ENCODE assay signal across 23 cellular contexts in genomic region chr17:2364132-2365116, GRCh38. TPM values are rescaled to one million over a fixed set of nuclear protein-coding genes. Genes with fewer than 3 reads are reported as not detected.
DNase-seq lines count a peak whose midpoint lies in the region; ATAC-seq and TF ChIP-seq lines count a peak whose summit lies in the region.
"Had no signal": no experiment of that assay in that cellular context is flagged by ENCODE, and none has a peak within 500 bp of the region (broad histone marks: within the 10 kb centered on the region; RNA-seq: fewer than 3 reads in every experiment).

No MANE protein-coding gene starts in this region.

- no peak overlapping the region for H2AFZ ChIP-seq in MM.1S (ENCODE audit: low read length)
- H2AFZ ChIP-seq: GM23248, hepatocyte had no signal

- no peaks in the 10 kb centered on the region for H3K27me3 ChIP-seq in right atrium auricular region
- no peaks in the 10 kb centered on the region for H3K27me3 ChIP-seq in heart left ventricle
- H3K27me3 ChIP-seq in MM.1S (replicated peaks; ENCODE audit: insufficient read depth, low read length), result no peaks in the 10 kb centered on the region
- H3K27me3 ChIP-seq: hepatocyte had no signal

- intact Hi-C loops in Right ventricle myocardium inferior (cut with DNase I), result no loop called here
- intact Hi-C loops in heart left ventricle (cut with DNase I), result no loop called here
- intact Hi-C loops in activated CD4-positive, alpha-beta T cell treated with anti-CD3 and anti-CD28 coated beads, Interleukin-2, amount 10 ng/mL, durations not matched to agents 24 days and 14 days (cut with micrococcal nuclease), result no loop called here

- no peaks in the 10 kb centered on the region for H3K9me3 Mint-ChIP-seq in activated T-helper 17 cell treated with anti-CD3 and anti-CD28 coated beads, Interleukin-2, amount 50 U/mL, for 72 hours
- no peaks in the 10 kb centered on the region for H3K9me3 Mint-ChIP-seq in activated CD4-positive, alpha-beta T cell treated with anti-CD3 and anti-CD28 coated beads, Interleukin-2, amount 10 ng/mL, durations not matched to agents 24 days and 14 days
- H3K9me3 Mint-ChIP-seq: activated T-cell treated with anti-CD3 and anti-CD28 coated beads, Interleukin-2, amount 50 U/mL, for 72 hours; CD8-positive, alpha-beta memory T cell; HFFc6; nephron progenitor cell; type B pancreatic cell had no signal

- H3K9me3 ChIP-seq in right atrium auricular region, result no peaks in the 10 kb centered on the region
- H3K9me3 ChIP-seq in heart left ventricle, result no peaks in the 10 kb centered on the region
- H3K9me3 ChIP-seq in MM.1S (replicated peaks; ENCODE audit: insufficient read depth, low read length), result no peaks in the 10 kb centered on the region

- H3K4me1 ChIP-seq in right atrium auricular region (peaks cover 0 to 38% of the 10 kb centered on the region in 2 donors), heart left ventricle (peaks cover 3 to 55% (median 25%) of the 10 kb centered on the region in 12 donors), MM.1S (ENCODE audit: low read length) (no peaks in the 10 kb centered on the region)

- no peaks in the 10 kb centered on the region for H4K20me1 ChIP-seq in MM.1S (ENCODE audit: insufficient read depth, low read length)

- ATAC-seq in Right ventricle myocardium inferior (peak; percentile 71), heart left ventricle (peak; percentile 32 to 76 (median 72))
- ATAC-seq in activated T-helper 17 cell treated with anti-CD3 and anti-CD28 coated beads, Interleukin-2, amount 50 U/mL, for 72 hours (replicated peaks), result no peak
- ATAC-seq: activated T-cell treated with anti-CD3 and anti-CD28 coated beads, Interleukin-2, amount 50 U/mL, for 72 hours had no signal

- H3K79me2 ChIP-seq in MM.1S (ENCODE audit: low read length), result no peaks in the 10 kb centered on the region
- H3K79me2 ChIP-seq: hepatocyte had no signal

- no peak overlapping the region for H3K4me3 ChIP-seq in right atrium auricular region
- H3K4me3 ChIP-seq in heart left ventricle, result no peak overlapping the region
- no peak overlapping the region for H3K4me3 ChIP-seq in MM.1S (ENCODE audit: low read length)
- H3K4me3 ChIP-seq: GM23248, hepatocyte had no signal

- H3K27me3 Mint-ChIP-seq in activated T-helper 17 cell treated with anti-CD3 and anti-CD28 coated beads, Interleukin-2, amount 50 U/mL, for 72 hours, result no peaks in the 10 kb centered on the region
- no peaks in the 10 kb centered on the region for H3K27me3 Mint-ChIP-seq in activated CD4-positive, alpha-beta T cell treated with anti-CD3 and anti-CD28 coated beads, Interleukin-2, amount 10 ng/mL, durations not matched to agents 24 days and 14 days
- H3K27me3 Mint-ChIP-seq: B cell, type B pancreatic cell had no signal

- no peak overlapping the region for H3K4me2 ChIP-seq in MM.1S (ENCODE audit: low read depth, low read length)
- H3K4me2 ChIP-seq: hepatocyte had no signal

- H3K4me1 Mint-ChIP-seq in activated T-helper 17 cell treated with anti-CD3 and anti-CD28 coated beads, Interleukin-2, amount 50 U/mL, for 72 hours, result no peaks in the 10 kb centered on the region
- no peaks in the 10 kb centered on the region for H3K4me1 Mint-ChIP-seq in activated CD4-positive, alpha-beta T cell treated with anti-CD3 and anti-CD28 coated beads, Interleukin-2, amount 10 ng/mL, durations not matched to agents 24 days and 14 days
- H3K4me1 Mint-ChIP-seq: B cell; CD8-positive, alpha-beta memory T cell had no signal

- TF ChIP-seq CTCF in right atrium auricular region (IDR thresholded peaks at IDR 0.05) (no peak), heart left ventricle (IDR thresholded peaks at IDR 0.05) (no peak), MM.1S (IDR thresholded peaks at IDR 0.05; ENCODE audit: low read length) (no peak)

- no peak overlapping the region for H3K27ac ChIP-seq in right atrium auricular region
- H3K27ac ChIP-seq in heart left ventricle, result peak overlapping the region in 8 of 12 donors; percentile 3 to 69 (median 50)
- H3K27ac ChIP-seq in MM.1S (ENCODE audit: low read length), result no peak overlapping the region
- H3K27ac ChIP-seq: GM23248, hepatocyte had no signal

- H3K4me3 Mint-ChIP-seq in activated T-helper 17 cell treated with anti-CD3 and anti-CD28 coated beads, Interleukin-2, amount 50 U/mL, for 72 hours, result no peak overlapping the region
- H3K4me3 Mint-ChIP-seq in activated CD4-positive, alpha-beta T cell treated with anti-CD3 and anti-CD28 coated beads, Interleukin-2, amount 10 ng/mL, durations not matched to agents 24 days and 14 days, result no peak overlapping the region
- H3K4me3 Mint-ChIP-seq: activated T-cell treated with anti-CD3 and anti-CD28 coated beads, Interleukin-2, amount 50 U/mL, for 72 hours; B cell; CD8-positive, alpha-beta memory T cell; HFFc6; nephron progenitor cell; type B pancreatic cell had no signal

- 45 to 58% (median 52%) methylated on average over 11 to 30 of the region's 30 CpGs for WGBS in heart left ventricle, 4 donors

- no peak overlapping the region for H3K9ac ChIP-seq in MM.1S (ENCODE audit: low read length)
- H3K9ac ChIP-seq: GM23248 had no signal

- H3K9me2 ChIP-seq in MM.1S (replicated peaks; ENCODE audit: insufficient read depth, low read length), result no peaks in the 10 kb centered on the region

- H3F3A ChIP-seq in MM.1S (ENCODE audit: insufficient read depth, low read length), result no peaks in the 10 kb centered on the region

- peaks cover 17% of the 10 kb centered on the region for H3K36me3 ChIP-seq in right atrium auricular region
- peaks cover 0 to 62% (median 24%) of the 10 kb centered on the region in 9 donors for H3K36me3 ChIP-seq in heart left ventricle
- H3K36me3 ChIP-seq in MM.1S (replicated peaks; ENCODE audit: insufficient read depth, low read length), result no peaks in the 10 kb centered on the region

- peaks cover 19% of the 10 kb centered on the region for H3K36me3 Mint-ChIP-seq in activated T-helper 17 cell treated with anti-CD3 and anti-CD28 coated beads, Interleukin-2, amount 50 U/mL, for 72 hours (ENCODE audit: low read depth)
- peaks cover 3% of the 10 kb centered on the region for H3K36me3 Mint-ChIP-seq in activated CD4-positive, alpha-beta T cell treated with anti-CD3 and anti-CD28 coated beads, Interleukin-2, amount 10 ng/mL, durations not matched to agents 24 days and 14 days (ENCODE audit: low read depth)

- TF ChIP-seq POLR2A in heart left ventricle (IDR thresholded peaks at IDR 0.05), result no peak

- H3K27ac Mint-ChIP-seq in activated T-helper 17 cell treated with anti-CD3 and anti-CD28 coated beads, Interleukin-2, amount 50 U/mL, for 72 hours, result no peak overlapping the region
- no peak overlapping the region for H3K27ac Mint-ChIP-seq in activated CD4-positive, alpha-beta T cell treated with anti-CD3 and anti-CD28 coated beads, Interleukin-2, amount 10 ng/mL, durations not matched to agents 24 days and 14 days
- H3K27ac Mint-ChIP-seq: activated T-cell treated with anti-CD3 and anti-CD28 coated beads, Interleukin-2, amount 50 U/mL, for 72 hours; B cell; HFFc6; nephron progenitor cell; type B pancreatic cell had no signal

- peak; percentile 80 for DNase-seq in Right ventricle myocardium inferior (ENCODE audit: missing footprints)
- DNase-seq in right atrium auricular region (ENCODE audit: low spot score), result no peak
- DNase-seq in heart left ventricle, result peak; percentile 53 to 78 (median 72)
- DNase-seq in myocyte (ENCODE audit: low read depth), result peak; percentile 80
- DNase-seq in NOMO-1 treated with DMSO at 0.1 percent for 48 hours (lab: John Stamatoyannopoulos, UW; ENCODE audit: unreplicated experiment), result no peak
- no peak for DNase-seq in MM.1S
- no peak for DNase-seq in activated CD4-positive, alpha-beta T cell treated with anti-CD3 and anti-CD28 coated beads, Interleukin-2, amount 10 ng/mL, durations not matched to agents 24 days and 14 days
- DNase-seq: activated CD4-positive, alpha-beta T cell treated with anti-CD3 and anti-CD28 coated beads for 48 hours; activated naive CD4-positive, alpha-beta T cell treated with anti-CD3 and anti-CD28 coated beads, Interleukin-2, amount 50 U/mL, for 16 hours; activated T-cell treated with anti-CD3 and anti-CD28 coated beads, Interleukin-2, amount 50 U/mL, for 72 hours; CD8-positive, alpha-beta memory T cell; central memory CD4-positive, alpha-beta T cell; GM23248; HFFc6; NCI-H1417 treated with DMSO at 0.1 percent for 48 hours; NCI-H2107; NCI-H510A treated with DMSO at 0.1 percent for 48 hours; nephron progenitor cell; stimulated activated CD4-positive, alpha-beta T cell treated with anti-CD3 and anti-CD28 coated beads, Interleukin-2, amount 100 ng/mL, for 24 hours had no signal

RNA-seq across cellular contexts. Expression of gene SGSM2, which starts 27.1 kb away (rescaled TPM):
- total RNA-seq in Right ventricle myocardium inferior (26.3 TPM), right atrium auricular region (10 to 100 TPM; 20.9 to 31.4 TPM), heart left ventricle (10 to 100 TPM; 17.0 to 33.8 (median 22.3) TPM), myocyte (69.9 and 70.1 TPM in 2 replicates)
- 10 to 100 TPM; 19.3 to 35.1 TPM for polyA plus RNA-seq in heart left ventricle
- 67.2 TPM for polyA plus RNA-seq in myocyte (2012)
- 10 to 100 TPM; 35.2 to 43.4 TPM for total RNA-seq in activated T-helper 17 cell treated with anti-CD3 and anti-CD28 coated beads, Interleukin-2, amount 50 U/mL, for 72 hours
- 44.4 and 49.7 TPM in 2 replicates for total RNA-seq in activated CD4-positive, alpha-beta T cell treated with anti-CD3 and anti-CD28 coated beads, Interleukin-2, amount 10 ng/mL, durations not matched to agents 24 days and 14 days

RNA-seq across cellular contexts. Expression of gene TSR1, which starts 28.2 kb away (rescaled TPM):
- total RNA-seq in Right ventricle myocardium inferior, result 20.2 TPM
- 10 to 100 TPM; 22.5 to 25.9 TPM for total RNA-seq in right atrium auricular region
- total RNA-seq in heart left ventricle, result 10 to 100 TPM; 19.4 to 35.8 (median 22.3) TPM
- polyA plus RNA-seq in heart left ventricle, result 10 to 100 TPM; 12.0 to 26.4 TPM
- total RNA-seq in myocyte, result 56.9 and 60.3 TPM in 2 replicates
- polyA plus RNA-seq in myocyte (2012), result 21.4 TPM
- 10 to 100 TPM; 48.8 to 77.1 TPM for total RNA-seq in activated T-helper 17 cell treated with anti-CD3 and anti-CD28 coated beads, Interleukin-2, amount 50 U/mL, for 72 hours
- 97.9 and 99.3 TPM in 2 replicates for total RNA-seq in activated CD4-positive, alpha-beta T cell treated with anti-CD3 and anti-CD28 coated beads, Interleukin-2, amount 10 ng/mL, durations not matched to agents 24 days and 14 days

RNA-seq across cellular contexts. Expression of gene MNT, which starts 36.4 kb away (rescaled TPM):
- total RNA-seq in Right ventricle myocardium inferior (10.9 TPM), right atrium auricular region (1 to 10 TPM; 3.7 to 7.7 TPM), heart left ventricle (10 to 100 TPM in 4 of 9 donors, 1 to 10 TPM in 5; 4.1 to 20.4 (median 9.8) TPM), myocyte (6.4 and 8.5 TPM in 2 replicates)
- 10 to 100 TPM in 1 of 2 donors, 1 to 10 TPM in 1; 7.2 to 10.3 TPM for polyA plus RNA-seq in heart left ventricle
- 13.6 TPM for polyA plus RNA-seq in myocyte (2012)
- 10 to 100 TPM; 28.7 to 33.2 TPM for total RNA-seq in activated T-helper 17 cell treated with anti-CD3 and anti-CD28 coated beads, Interleukin-2, amount 50 U/mL, for 72 hours
- 29.1 and 32.8 TPM in 2 replicates for total RNA-seq in activated CD4-positive, alpha-beta T cell treated with anti-CD3 and anti-CD28 coated beads, Interleukin-2, amount 10 ng/mL, durations not matched to agents 24 days and 14 days

Comparison
In these comparisons a context has a peak if more than half of its experiments do, and no peak if none do; other contexts are left out.
1. DNase-seq: peak in Right ventricle myocardium inferior (single experiment), heart left ventricle (5 of 5) and myocyte (single experiment); none in right atrium auricular region (single experiment), NOMO-1 treated with DMSO at 0.1 percent for 48 hours (single experiment), MM.1S (single experiment) and activated CD4-positive, alpha-beta T cell treated with anti-CD3 and anti-CD28 coated beads, Interleukin-2, amount 10 ng/mL, durations not matched to agents 24 days and 14 days (single experiment).
2. H3K27ac ChIP-seq: peak in heart left ventricle (8 of 12); none in right atrium auricular region (0 of 2) and MM.1S (single experiment).